In genomic region chr6:21883929-21884328, GRCh38 we compare ENCODE assay signal across 3 cellular contexts.
TF ChIP-seq lines count a peak whose summit lies in the region.

No MANE protein-coding gene starts in this region.

TF ChIP-seq in SK-N-SH, 30 proteins besides CTCF, POLR2A, EP300 and RAD21:
- TF ChIP-seq FOXM1 (IDR thresholded peaks at IDR 0.05; ENCODE audit: low read depth) (no peak), CHD2 (IDR thresholded peaks at IDR 0.05; ENCODE audit: low read length, partially characterized antibody) (no peak), EZH2phosphoT487 (IDR thresholded peaks at IDR 0.05; ENCODE audit: borderline replicate concordance, low read depth) (no peak), FOXJ3 (CRISPR knock-in tag; IDR thresholded peaks at IDR 0.05) (no peak), MAX (IDR thresholded peaks at IDR 0.05; ENCODE audit: low read depth) (no peak), USF2 (IDR thresholded peaks at IDR 0.05; ENCODE audit: borderline replicate concordance, low read depth, low read length) (no peak), USF1 (IDR thresholded peaks at IDR 0.05; ENCODE audit: borderline replicate concordance, low read depth) (no peak), SMC3 (IDR thresholded peaks at IDR 0.05; ENCODE audit: low read depth, low read length) (no peak), YY1 (IDR thresholded peaks at IDR 0.05; ENCODE audit: low read depth) (no peak), REST (IDR thresholded peaks at IDR 0.05; ENCODE audit: low read depth, low read length) (no peak)
TF ChIP-seq in SK-N-SH: peak in this region for 0.

TF ChIP-seq in SK-N-SH treated with all-trans-retinoic acid at 6 μM for 48 hours, 23 proteins besides CTCF, POLR2A, EP300 and RAD21:
- TF ChIP-seq ZNF70 (CRISPR knock-in tag; IDR thresholded peaks at IDR 0.05): no peak
- TF ChIP-seq ZFP30 (CRISPR knock-in tag; IDR thresholded peaks at IDR 0.05): no peak
- TF ChIP-seq POU6F1 (CRISPR knock-in tag; IDR thresholded peaks at IDR 0.05; ENCODE audit: borderline replicate concordance, low read depth): no peak
- no peak for TF ChIP-seq ZNF565 (CRISPR knock-in tag; conservative IDR thresholded peaks at IDR 0.05; ENCODE audit: low read depth)
- TF ChIP-seq TOX (CRISPR knock-in tag; IDR thresholded peaks at IDR 0.05; ENCODE audit: borderline replicate concordance): no peak
- TF ChIP-seq OSR1 (CRISPR knock-in tag; IDR thresholded peaks at IDR 0.05): no peak
- no peak for TF ChIP-seq ISL1 (CRISPR knock-in tag; IDR thresholded peaks at IDR 0.05)
- TF ChIP-seq ARNTL (CRISPR knock-in tag; IDR thresholded peaks at IDR 0.05; ENCODE audit: borderline replicate concordance, low read depth): no peak
- no peak for TF ChIP-seq ESRRG (CRISPR knock-in tag; IDR thresholded peaks at IDR 0.05)
- TF ChIP-seq ZC3H10 (CRISPR knock-in tag; IDR thresholded peaks at IDR 0.05): no peak
- TF ChIP-seq SNAI2 (CRISPR knock-in tag; IDR thresholded peaks at IDR 0.05): no peak
- no peak for TF ChIP-seq TCF4 (CRISPR knock-in tag; IDR thresholded peaks at IDR 0.05; ENCODE audit: borderline replicate concordance)
- no peak for TF ChIP-seq ZNF8 (CRISPR knock-in tag; IDR thresholded peaks at IDR 0.05)
- TF ChIP-seq TSHZ2 (CRISPR knock-in tag; IDR thresholded peaks at IDR 0.05): no peak
- TF ChIP-seq CREB5 (CRISPR knock-in tag; IDR thresholded peaks at IDR 0.05; ENCODE audit: low read depth): no peak
- TF ChIP-seq GLIS3 (CRISPR knock-in tag; IDR thresholded peaks at IDR 0.05): no peak
- no peak for TF ChIP-seq CSDC2 (CRISPR knock-in tag; IDR thresholded peaks at IDR 0.05)
- TF ChIP-seq PATZ1 (CRISPR knock-in tag; IDR thresholded peaks at IDR 0.05; ENCODE audit: borderline replicate concordance): no peak
TF ChIP-seq in SK-N-SH treated with all-trans-retinoic acid at 6 μM for 48 hours: peak in this region for 0.

TF ChIP-seq in IMR-90, 13 proteins besides CTCF, POLR2A, EP300 and RAD21:
- TF ChIP-seq MAZ (IDR thresholded peaks at IDR 0.05; ENCODE audit: borderline replicate concordance, low read depth, low read length) (no peak), FOS (IDR thresholded peaks at IDR 0.05; ENCODE audit: low read depth, low read length) (no peak), USF2 (IDR thresholded peaks at IDR 0.05; ENCODE audit: low read depth, low read length) (no peak), ELK1 (IDR thresholded peaks at IDR 0.05; ENCODE audit: borderline replicate concordance, low read depth, low read length) (no peak), BHLHE40 (IDR thresholded peaks at IDR 0.05; ENCODE audit: low read depth, low read length) (no peak), CEBPB (IDR thresholded peaks at IDR 0.05; ENCODE audit: low read depth, low read length) (no peak), RCOR1 (IDR thresholded peaks at IDR 0.05; ENCODE audit: insufficient replicate concordance, low read length) (no peak), SMC3 (IDR thresholded peaks at IDR 0.05; ENCODE audit: low read depth, low read length) (no peak), RFX5 (IDR thresholded peaks at IDR 0.05; ENCODE audit: low read depth, low read length) (no peak), NFE2L2 (IDR thresholded peaks at IDR 0.05; ENCODE audit: low read depth, low read length) (no peak), CHD1 (IDR thresholded peaks at IDR 0.05; ENCODE audit: low read depth, low read length) (no peak), MAFK (IDR thresholded peaks at IDR 0.05; ENCODE audit: low read depth, low read length) (no peak), MXI1 (IDR thresholded peaks at IDR 0.05; ENCODE audit: borderline replicate concordance, low read depth, low read length) (no peak)
